ENCODE assay signal across 8 cellular contexts in the genomic region with DNA sequence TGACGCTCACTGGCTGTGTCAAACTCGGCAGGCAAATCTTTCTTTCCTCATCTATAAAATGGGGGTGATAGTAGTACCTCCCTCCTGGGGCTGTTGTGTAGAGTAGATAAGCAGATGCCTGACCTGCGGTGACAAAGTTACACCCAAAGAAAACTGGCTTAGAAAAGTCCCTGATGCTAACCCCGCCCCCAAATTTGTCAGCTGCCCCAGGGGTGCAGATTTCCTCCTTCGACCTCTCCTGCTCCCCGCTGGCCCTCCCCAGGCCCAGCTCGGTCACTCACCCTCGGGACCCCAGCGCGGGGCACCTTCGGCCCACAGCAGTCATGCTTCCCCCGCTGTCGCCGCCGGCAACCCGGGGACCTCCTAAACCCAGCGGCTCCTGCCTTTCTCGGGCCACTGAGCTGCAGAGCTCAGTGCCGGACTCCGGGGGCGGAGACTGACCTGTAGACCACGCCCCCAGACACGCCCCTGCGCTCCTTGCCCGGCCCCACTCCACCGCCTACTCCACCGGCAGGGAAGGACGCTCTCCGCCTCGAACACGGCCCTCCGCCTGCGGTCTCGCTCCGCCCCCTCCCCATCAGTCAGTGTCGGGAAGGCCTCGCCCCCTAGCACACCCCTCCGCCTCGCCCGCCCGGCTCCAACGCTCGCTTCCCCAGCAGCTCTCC. TPM values are rescaled to one million over a fixed set of nuclear protein-coding genes. Genes with fewer than 3 reads are reported as not detected.
A peak's percentile ranks its signal among the peaks of the same experiment; 100 is the strongest.
DNase-seq lines count a peak whose midpoint lies in the region; ATAC-seq, FAIRE-seq and TF ChIP-seq lines count a peak whose summit lies in the region.

No MANE protein-coding gene starts in this region.

- peaks cover 22% of the 10 kb centered on the region for H3K36me3 Mint-ChIP-seq in endothelial cell (ENCODE audit: low read depth, unreplicated experiment)
- no peaks in the 10 kb centered on the region for H3K36me3 Mint-ChIP-seq in mesothelial cell of epicardium

- DNase-seq in COR-L47 (lab: John Stamatoyannopoulos, UW), result peak; percentile 97
- peak; percentile 87 for DNase-seq in HTR-8/SVneo (ENCODE audit: insufficient read length, low spot score)
- peak; percentile 98 for DNase-seq in NOMO-1 treated with dmso at 0.1 percent for 144 hours (lab: John Stamatoyannopoulos, UW; ENCODE audit: unreplicated experiment)
- peak; percentile 92 for DNase-seq in activated CD8-positive, alpha-beta memory T cell treated with anti-CD3 and anti-CD28 coated beads, Interleukin-2, amount 50 U/mL, for 4 hours
- peak; percentile 99 for DNase-seq in endothelial cell (ENCODE audit: low spot score)
- peak; percentile 99 for DNase-seq in mesothelial cell of epicardium (ENCODE audit: low spot score in 2 of 2, unreplicated experiment in 2 of 2)
- peak; percentile 96 for DNase-seq in stimulated activated CD8-positive, alpha-beta memory T cell treated with anti-CD3 and anti-CD28 coated beads, Interleukin-15, amount 100 ng/mL, for 24 hours (ENCODE audit: low read depth)

- H3K4me1 Mint-ChIP-seq in endothelial cell (ENCODE audit: unreplicated experiment) (peaks cover 37% of the 10 kb centered on the region), mesothelial cell of epicardium (peaks cover 39% of the 10 kb centered on the region)

- ATAC-seq in GM21381 (IDR thresholded peaks at IDR 0.05; ENCODE audit: unreplicated experiment), result peak; percentile 86

- TF ChIP-seq CTCF in endothelial cell (IDR thresholded peaks at IDR 0.05; ENCODE audit: unreplicated experiment) (no peak), mesothelial cell of epicardium (IDR thresholded peaks at IDR 0.05; ENCODE audit: unreplicated experiment) (no peak)

- peak; percentile 92 for FAIRE-seq in HTR-8/SVneo (lab: Jason Lieb, UNC)

- H3K27ac Mint-ChIP-seq in endothelial cell (ENCODE audit: unreplicated experiment), result peak overlapping the region; percentile 91
- peak overlapping the region; percentile 77 for H3K27ac Mint-ChIP-seq in mesothelial cell of epicardium

- H3K27me3 Mint-ChIP-seq in endothelial cell (ENCODE audit: unreplicated experiment) (peaks cover 7% of the 10 kb centered on the region), mesothelial cell of epicardium (ENCODE audit: low read depth) (no peaks in the 10 kb centered on the region)

- H3K9me3 Mint-ChIP-seq in endothelial cell (ENCODE audit: unreplicated experiment) (no peaks in the 10 kb centered on the region), mesothelial cell of epicardium (no peaks in the 10 kb centered on the region)

- peak overlapping the region; percentile 95 for H3K4me3 Mint-ChIP-seq in endothelial cell (ENCODE audit: unreplicated experiment)
- H3K4me3 Mint-ChIP-seq in mesothelial cell of epicardium, result peak overlapping the region; percentile 80

RNA-seq across cellular contexts. Expression of a gene that starts 7.4 kb away (rescaled TPM):
- total RNA-seq in endothelial cell (ENCODE audit: unreplicated experiment), result 137 TPM
- 3.4 to 3.9 TPM (median 3.7 TPM) in 3 replicates for total RNA-seq in mesothelial cell of epicardium

RNA-seq across cellular contexts. Expression of a gene that starts 14.8 kb away (rescaled TPM):
- total RNA-seq in endothelial cell (ENCODE audit: unreplicated experiment), result 188 TPM
- 110 to 120 TPM (median 112 TPM) in 3 replicates for total RNA-seq in mesothelial cell of epicardium

RNA-seq across cellular contexts. Expression of a gene that starts 31.6 kb away (rescaled TPM):
- total RNA-seq in endothelial cell (ENCODE audit: unreplicated experiment), result 51.3 TPM
- 58.1 to 61.4 TPM (median 58.2 TPM) in 3 replicates for total RNA-seq in mesothelial cell of epicardium

RNA-seq across cellular contexts. Expression of a gene that starts 35.9 kb away (rescaled TPM):
- total RNA-seq in endothelial cell (ENCODE audit: unreplicated experiment) (29.1 TPM), mesothelial cell of epicardium (14.0 to 17.3 TPM (median 15.9 TPM) in 3 replicates)

RNA-seq across cellular contexts. Expression of a gene that starts 55.2 kb away (rescaled TPM):
- total RNA-seq in endothelial cell (ENCODE audit: unreplicated experiment) (0.08 TPM), mesothelial cell of epicardium (0.07 TPM in 1 of 3 replicates, not detected in the others)

Comparison
In these comparisons a context has a peak if more than half of its experiments do, and no peak if none do; other contexts are left out.
1. Peak in every context shown above with its lines: DNase-seq and ATAC-seq.
2. RNA of a gene that starts 7.4 kb away (total RNA-seq): 137 TPM in endothelial cell (single experiment); 3.4 to 3.9 TPM in mesothelial cell of epicardium; every median in the first group is over 10 times any median in the second.